Comparison of ENCODE assay signal across 8 cellular contexts in genomic region chr4:112309263-112309791, GRCh38. TPM values are rescaled to one million over a fixed set of nuclear protein-coding genes. Genes with fewer than 3 reads are reported as not detected.
DNase-seq lines count a peak whose midpoint lies in the region; TF ChIP-seq lines count a peak whose summit lies in the region.
"Not testable (repeated sequence)": the region's sequence is repeated elsewhere in the genome, so short reads cannot be mapped to it uniquely, and the experiment has no call there.

No MANE protein-coding gene starts in this region.

- H3K36me3 ChIP-seq in subcutaneous abdominal adipose tissue (ENCODE audit: control insufficient read depth in 5 of 5, insufficient read depth in 5 of 5, low read length in 5 of 5): not testable (repeated sequence)

- DNase-seq in COR-L47 (lab: John Stamatoyannopoulos, UW) (peak; percentile 26), NCI-H1105 (lab: John Stamatoyannopoulos, UW) (peak; percentile 17), SK-N-DZ (ENCODE audit: low spot score) (peak; percentile 49), glutamatergic neuron (peak; percentile 59), neural crest cell (ENCODE audit: low read depth, low spot score) (peak; percentile 31)
- DNase-seq in activated effector memory CD4-positive, alpha-beta T cell treated with Interleukin-2 at 50 U/mL for 16 hours: peak; percentile 27
- peak; percentile 49 for DNase-seq in central memory CD4-positive, alpha-beta T cell

- not testable (repeated sequence) for H3K9me3 ChIP-seq in subcutaneous abdominal adipose tissue (ENCODE audit: control insufficient read depth in 5 of 5, low read length in 5 of 5)

- H3K4me3 ChIP-seq in subcutaneous abdominal adipose tissue (ENCODE audit: low read depth in 1 of 5, low read length in 5 of 5): peak overlapping the region in 3 of 5 donors; percentile 29 to 51 (median 34)

- not testable (repeated sequence) for H3K27ac ChIP-seq in subcutaneous abdominal adipose tissue (ENCODE audit: low read depth, low read length)

- H3K27me3 Mint-ChIP-seq in glutamatergic neuron (ENCODE audit: unreplicated experiment): not testable (repeated sequence)
- peaks cover 10% of the 10 kb centered on the region for H3K27me3 Mint-ChIP-seq in neural crest cell (ENCODE audit: low read depth)

- not testable (repeated sequence) for H3K36me3 Mint-ChIP-seq in glutamatergic neuron (ENCODE audit: unreplicated experiment); neural crest cell (ENCODE audit: low read depth)

- peak overlapping the region; percentile 48 for H3K4me3 Mint-ChIP-seq in glutamatergic neuron (ENCODE audit: unreplicated experiment)
- H3K4me3 Mint-ChIP-seq in neural crest cell: peak overlapping the region; percentile 58

- not testable (repeated sequence) for H3K9me3 Mint-ChIP-seq in glutamatergic neuron (ENCODE audit: unreplicated experiment); neural crest cell

- H3K4me1 ChIP-seq in subcutaneous abdominal adipose tissue (ENCODE audit: control insufficient read depth in 5 of 5, insufficient read depth in 5 of 5, low read length in 5 of 5): not testable (repeated sequence)

- H3K9ac ChIP-seq in subcutaneous abdominal adipose tissue (ENCODE audit: low read length in 5 of 5): not testable (repeated sequence)

- not testable (repeated sequence) for H3K27me3 ChIP-seq in subcutaneous abdominal adipose tissue (ENCODE audit: control insufficient read depth in 5 of 5, insufficient read depth in 4 of 5, low read length in 5 of 5)

- H3K27ac Mint-ChIP-seq in glutamatergic neuron (ENCODE audit: unreplicated experiment): not testable (repeated sequence)
- H3K27ac Mint-ChIP-seq in neural crest cell (ENCODE audit: unreplicated experiment): peak overlapping the region; percentile 16

- TF ChIP-seq CTCF in glutamatergic neuron (IDR thresholded peaks at IDR 0.05; ENCODE audit: partially characterized antibody, unreplicated experiment); neural crest cell (conservative IDR thresholded peaks at IDR 0.05): not testable (repeated sequence)

- H3K4me1 Mint-ChIP-seq in glutamatergic neuron (ENCODE audit: low read depth, unreplicated experiment); neural crest cell: not testable (repeated sequence)

RNA-seq across cellular contexts. Expression of gene ALPK1, which starts 12.2 kb away (rescaled TPM):
- polyA plus RNA-seq in SK-N-DZ (2014; cell fraction: cytosol; rRNA removed): 0.93 and 4.7 TPM in 2 replicates
- polyA plus RNA-seq in SK-N-DZ (2014; cell fraction: nucleus; rRNA removed): 0.64 and 1.8 TPM in 2 replicates
- total RNA-seq in glutamatergic neuron (ENCODE audit: unreplicated experiment): 0.86 TPM
- 0.68 and 1.3 TPM in 2 replicates for total RNA-seq in neural crest cell

RNA-seq across cellular contexts. Expression of gene TIFA, which starts 23.6 kb away (rescaled TPM):
- polyA plus RNA-seq in SK-N-DZ (2014; cell fraction: cytosol; rRNA removed): 7.9 and 12.0 TPM in 2 replicates
- 6.2 and 7.2 TPM in 2 replicates for polyA plus RNA-seq in SK-N-DZ (2014; cell fraction: nucleus; rRNA removed)
- total RNA-seq in glutamatergic neuron (ENCODE audit: unreplicated experiment) (3.0 TPM), neural crest cell (8.8 and 9.7 TPM in 2 replicates)
